Comparison of ENCODE assay signal across 25 cellular contexts in the genomic region with DNA sequence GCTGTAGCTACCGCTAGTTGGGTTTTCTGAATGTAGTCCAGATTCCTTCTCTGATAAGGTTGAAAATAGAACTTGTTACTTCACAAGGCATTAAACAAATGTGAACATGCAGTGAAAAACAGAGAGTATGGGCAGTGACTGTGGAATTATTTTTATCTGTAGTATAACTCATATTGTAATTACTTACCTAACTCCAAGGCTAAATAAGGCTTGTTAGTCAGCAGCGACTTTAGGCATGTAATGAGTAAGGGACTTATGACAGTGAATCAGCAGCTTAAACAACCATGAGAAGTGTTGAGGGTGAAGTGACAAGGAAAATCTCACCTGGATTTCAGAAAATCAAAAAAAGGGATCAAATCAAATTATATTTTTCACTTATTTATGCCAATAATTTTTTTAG.
DNase-seq lines count a peak whose midpoint lies in the region; ATAC-seq and TF ChIP-seq lines count a peak whose summit lies in the region.
"Had no signal": no experiment of that assay in that cellular context is flagged by ENCODE, and none has a peak within 500 bp of the region (broad histone marks: within the 10 kb centered on the region; RNA-seq: fewer than 3 reads in every experiment).

No MANE protein-coding gene starts in this region.

- no peak overlapping the region for H3K27ac ChIP-seq in RWPE2 (ENCODE audit: poor library complexity, severe bottlenecking)
- peak overlapping the region; percentile 46 for H3K27ac ChIP-seq in foreskin keratinocyte
- H3K27ac ChIP-seq: neutrophil, skin epidermis, thyroid gland had no signal

- TF ChIP-seq CTCF in RWPE2 (IDR thresholded peaks at IDR 0.05; ENCODE audit: poor library complexity, severe bottlenecking) (no peak), foreskin keratinocyte (conservative IDR thresholded peaks at IDR 0.05) (no peak)

- DNase-seq in HCEC 1CT (peak; percentile 72), RWPE2 (ENCODE audit: low spot score) (no peak), foreskin keratinocyte (peak; percentile 74 to 90), renal cortical epithelial cell (ENCODE audit: low read depth) (peak; percentile 89), DMS53 (lab: John Stamatoyannopoulos, UW) (no peak), NCI-H1930 (lab: John Stamatoyannopoulos, UW) (no peak)
- DNase-seq: ACHN; activated CD4-positive, alpha-beta T cell treated with anti-CD3 and anti-CD28 coated beads for 36 hours; activated CD8-positive, alpha-beta memory T cell treated with anti-CD3 and anti-CD28 coated beads for 24 hours; activated effector memory CD4-positive, alpha-beta T cell treated with Interleukin-2 at 50 U/mL for 16 hours; aorta; DMS79 treated with DMSO at 0.1 percent for 48 hours; left colon; mesendoderm; MM.1S; NCI-H2081 treated with DMSO at 0.1 percent for 48 hours; NCI-H345; stimulated activated naive CD8-positive, alpha-beta T cell treated with anti-CD3 and anti-CD28 coated beads, Interleukin-15, Interleukin-2, amounts not matched to agents 100 U/mL and 50 U/mL, for 24 hours; T-helper 2 cell; thyroid gland had no signal

- H3K36me3 ChIP-seq in RWPE2 (ENCODE audit: low read depth), result no peaks in the 10 kb centered on the region
- H3K36me3 ChIP-seq: neutrophil, thyroid gland had no signal

- no peak overlapping the region for H3K4me3 ChIP-seq in RWPE2 (ENCODE audit: severe bottlenecking)
- H3K4me3 ChIP-seq: K562, skin epidermis, thyroid gland had no signal

- H3K4me1 ChIP-seq in RWPE2 (ENCODE audit: insufficient read depth, poor library complexity, severe bottlenecking) (no peaks in the 10 kb centered on the region), foreskin keratinocyte (peaks cover 6% of the 10 kb centered on the region)
- H3K4me1 ChIP-seq: thyroid gland had no signal

- peak; percentile 57; the same call in 2 of the 3 replicates for ATAC-seq in RWPE2 (ENCODE audit: low read depth)
- peak; percentile 98 for ATAC-seq in foreskin keratinocyte
- ATAC-seq in GM21717 (IDR thresholded peaks at IDR 0.05; ENCODE audit: unreplicated experiment), result no peak
- ATAC-seq: activated CD4-positive, alpha-beta T cell treated with anti-CD3 and anti-CD28 coated beads for 36 hours; K562; left colon; SK-N-SH treated with all-trans-retinoic acid at 6 μM for 48 hours; stimulated activated naive CD8-positive, alpha-beta T cell treated with anti-CD3 and anti-CD28 coated beads, Interleukin-15, Interleukin-2, amounts not matched to agents 100 U/mL and 50 U/mL, for 24 hours had no signal

- no peaks in the 10 kb centered on the region for H3K9me3 ChIP-seq in RWPE2 (ENCODE audit: severe bottlenecking)
- H3K9me3 ChIP-seq: neutrophil, thyroid gland had no signal

- H3K27me3 ChIP-seq in RWPE2 (ENCODE audit: insufficient read depth, poor library complexity, severe bottlenecking) (no peaks in the 10 kb centered on the region), foreskin keratinocyte (no peaks in the 10 kb centered on the region)
- H3K27me3 ChIP-seq: neutrophil, thyroid gland had no signal

Comparison
In these comparisons a context has a peak if more than half of its experiments do, and no peak if none do; other contexts are left out.
1. DNase-seq: peak in HCEC 1CT (single experiment), foreskin keratinocyte (2 of 2) and renal cortical epithelial cell (single experiment); none in RWPE2 (single experiment), DMS53 (single experiment) and NCI-H1930 (0 of 2).